Comparison of ENCODE assay signal across 14 cellular contexts in genomic region chr6:17478946-17479345, GRCh38.
"Had no signal": no experiment of that assay in that cellular context is flagged by ENCODE, and none has a peak within 500 bp of the region (broad histone marks: within the 10 kb centered on the region; RNA-seq: fewer than 3 reads in every experiment).

No MANE protein-coding gene starts in this region.

- ATAC-seq: activated CD8-positive, alpha-beta T cell treated with anti-CD3 and anti-CD28 coated beads for 36 hours; body of pancreas; stimulated activated effector memory CD8-positive, alpha-beta T cell treated with anti-CD3 and anti-CD28 coated beads, Interleukin-12 subunit alpha, Interleukin-12 subunit beta, amount 100 ng/mL, for 72 hours had no signal

- H3K4me1 ChIP-seq: body of pancreas, colonic mucosa, thyroid gland had no signal

- H3K4me3 ChIP-seq: body of pancreas, colonic mucosa, right lobe of liver, thyroid gland had no signal

- H3K9me3 ChIP-seq: body of pancreas, colonic mucosa, right lobe of liver, thyroid gland had no signal

- H3K27ac ChIP-seq: body of pancreas, colonic mucosa, right lobe of liver, thyroid gland had no signal

- H3K27me3 ChIP-seq: body of pancreas, colonic mucosa, right lobe of liver, thyroid gland had no signal

- H3K36me3 ChIP-seq: colonic mucosa, right lobe of liver, thyroid gland had no signal

- DNase-seq: activated CD4-positive, alpha-beta T cell treated with anti-CD3 and anti-CD28 coated beads, Interleukin-2, amount 10 ng/mL, durations not matched to agents 24 days and 14 days; activated CD8-positive, alpha-beta T cell treated with anti-CD3 and anti-CD28 coated beads for 36 hours; activated naive CD4-positive, alpha-beta T cell treated with Interleukin-2 at 50 U/mL for 16 hours; activated T-cell treated with anti-CD3 and anti-CD28 coated beads, Interleukin-2, amount 50 U/mL, for 24 hours; body of pancreas; colonic mucosa; erythroblast; nephron progenitor cell; occipital lobe; right lobe of liver; stimulated activated CD4-positive, alpha-beta T cell treated with anti-CD3 and anti-CD28 coated beads, Interleukin-4, amount 100 ng/mL, for 24 hours; T1000; thyroid gland had no signal
